ENCODE assay signal across 1 cellular context in the genomic region with DNA sequence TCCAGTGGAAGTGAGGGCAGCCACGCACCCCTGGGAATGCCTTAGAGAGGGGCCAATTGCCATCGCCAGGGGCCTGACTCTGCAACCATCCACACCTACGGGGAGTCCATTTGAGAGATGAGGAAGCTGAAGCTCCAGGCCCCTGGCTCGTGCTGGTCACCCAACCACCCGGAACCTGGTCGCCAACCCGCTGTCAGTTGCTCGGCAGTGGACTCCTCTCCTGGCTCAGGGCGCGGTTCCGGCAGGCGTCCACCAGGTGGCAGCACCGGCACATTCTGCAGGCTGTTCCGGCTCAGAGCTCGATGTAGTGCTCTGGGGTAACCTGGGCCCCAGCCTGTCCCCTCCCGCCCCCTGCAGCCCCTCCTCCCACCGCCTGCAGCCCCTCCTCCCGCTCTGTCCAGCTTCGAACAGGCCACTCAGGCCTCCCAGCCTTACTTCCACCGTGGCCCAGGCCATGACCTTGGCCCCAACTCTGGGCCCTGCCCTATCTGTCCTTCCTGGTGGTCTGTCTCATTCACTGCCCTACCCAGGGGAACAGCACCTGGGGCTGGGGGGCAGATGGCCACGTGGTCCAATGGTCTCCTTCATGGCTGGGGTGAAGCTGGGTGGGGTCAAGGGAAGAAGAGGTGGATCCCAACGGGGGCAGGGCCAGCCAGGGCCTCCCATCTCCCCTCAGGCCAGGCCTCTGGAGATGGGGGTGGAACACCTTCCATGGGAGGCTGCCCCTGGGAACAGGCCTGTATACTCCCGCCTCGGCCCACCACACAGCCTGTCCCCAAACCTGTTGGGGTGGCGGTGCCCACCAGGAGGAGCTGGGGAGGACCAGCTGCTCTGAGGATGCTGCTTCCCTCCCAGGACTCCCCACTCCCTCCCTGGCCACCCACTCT.
A peak's percentile ranks its signal among the peaks of the same experiment; 100 is the strongest.
TF ChIP-seq lines count a peak whose summit lies in the region.

No MANE protein-coding gene starts in this region.

TF ChIP-seq in K562, 482 proteins besides CTCF, POLR2A, EP300 and RAD21 (continued from another document):
- 0 out of 2 replicates have a peak, but pooled peaks have one; percentile 15 for TF ChIP-seq NR2C1 (IDR thresholded peaks at IDR 0.05)
- no peak for TF ChIP-seq NR2C1 (tag; IDR thresholded peaks at IDR 0.05)
